Comparison of ENCODE assay signal across 16 cellular contexts in the genomic region with DNA sequence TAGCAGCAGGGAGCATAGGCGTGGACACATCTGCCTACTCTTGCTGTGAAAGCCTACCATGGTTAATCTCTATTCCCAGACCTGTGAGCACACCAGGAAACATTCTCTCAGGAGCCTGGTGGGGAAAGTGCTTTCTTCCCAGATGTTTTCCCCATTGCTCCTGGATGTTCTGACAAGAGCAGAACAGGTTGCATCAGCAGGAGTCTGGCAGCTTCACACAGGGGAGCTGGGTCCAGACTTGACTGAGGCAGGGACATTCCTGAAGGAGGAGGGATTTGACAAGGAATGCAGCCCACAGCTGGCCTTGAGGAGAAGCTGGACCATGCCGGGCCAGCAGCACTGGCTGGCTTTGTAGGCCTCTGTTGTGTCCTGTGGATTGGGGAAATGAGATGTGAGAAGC. TPM values are rescaled to one million over a fixed set of nuclear protein-coding genes. Genes with fewer than 3 reads are reported as not detected.
DNase-seq lines count a peak whose midpoint lies in the region; ATAC-seq and TF ChIP-seq lines count a peak whose summit lies in the region.
"Had no signal": no experiment of that assay in that cellular context is flagged by ENCODE, and none has a peak within 500 bp of the region (broad histone marks: within the 10 kb centered on the region; RNA-seq: fewer than 3 reads in every experiment).

No MANE protein-coding gene starts in this region.

- no peaks in the 10 kb centered on the region for H3K36me3 ChIP-seq in GM23248 (ENCODE audit: low read depth)
- H3K36me3 ChIP-seq in rectal smooth muscle tissue (ENCODE audit: control insufficient read depth, insufficient read depth, low read length), result peaks cover 2% of the 10 kb centered on the region

- H4K20me1 ChIP-seq in GM23248 (ENCODE audit: insufficient read depth), result no peaks in the 10 kb centered on the region

- ATAC-seq in foreskin keratinocyte, result peak; percentile 69
- ATAC-seq: naive thymus-derived CD8-positive, alpha-beta T cell; stimulated activated effector memory CD8-positive, alpha-beta T cell treated with anti-CD3 and anti-CD28 coated beads, Interleukin-12 subunit alpha, Interleukin-12 subunit beta, amount 100 ng/mL, for 72 hours had no signal

- H3K4me2 ChIP-seq in GM23248 (ENCODE audit: unreplicated experiment), result no peak overlapping the region

- H2AFZ ChIP-seq in GM23248, result no peak overlapping the region

- H3K4me3 ChIP-seq in GM23248, result no peak overlapping the region
- H3K4me3 ChIP-seq in rectal smooth muscle tissue (ENCODE audit: low read length), result no peak overlapping the region

- H3K9ac ChIP-seq in GM23248, result no peak overlapping the region
- H3K9ac ChIP-seq in rectal smooth muscle tissue (ENCODE audit: low read length), result no peak overlapping the region

- no peaks in the 10 kb centered on the region for H3K79me2 ChIP-seq in GM23248 (ENCODE audit: insufficient read depth)

- no peaks in the 10 kb centered on the region for H3K27me3 ChIP-seq in GM23248 (replicated peaks; ENCODE audit: insufficient read depth)
- no peaks in the 10 kb centered on the region for H3K27me3 ChIP-seq in foreskin keratinocyte
- no peaks in the 10 kb centered on the region for H3K27me3 ChIP-seq in rectal smooth muscle tissue (ENCODE audit: control insufficient read depth, insufficient read depth, low read length)

- in situ Hi-C loops in GM23248 (cut with MboI), result no loop called here
- in situ Hi-C loops in GM13977 (cut with MboI; ENCODE audit: low pct_unique_long_range_greater_than_20kb, low sequenced_read_pairs, unreplicated experiment), result no loop called here

- DNase-seq in GM23248 (peak; percentile 57), amniotic epithelial cell (ENCODE audit: low read depth) (peak; percentile 82), foreskin keratinocyte (peak; percentile 95 to 98), medulla oblongata (ENCODE audit: extremely low spot score) (no peak), GM13977 (ENCODE audit: low spot score) (no peak)
- no peak for DNase-seq in effector CD8-positive, alpha-beta T cell (lab: John Stamatoyannopoulos, UW)
- DNase-seq in activated CD4-positive, alpha-beta T cell treated with anti-CD3 and anti-CD28 coated beads for 1 hour, result no peak
- DNase-seq: activated CD4-positive, alpha-beta T cell treated with anti-CD3 and anti-CD28 coated beads for 48 hours; DND-41; NCI-H1048; NCI-H774; SW 1271 had no signal

- H3K9me2 ChIP-seq in GM23248 (ENCODE audit: insufficient read depth), result no peaks in the 10 kb centered on the region

- H3K27ac ChIP-seq in GM23248 (no peak overlapping the region), foreskin keratinocyte (peak overlapping the region; percentile 78), rectal smooth muscle tissue (ENCODE audit: low read depth, low read length) (peak overlapping the region; percentile 18)

- WGBS in GM23248 (ENCODE audit: low coverage in 1 of 2, low lambda C conversion rate in 2 of 2, missing lambda C conversion rate in 2 of 2), 2 experiments, result 60 to 69% methylated on average over 2 of the region's 2 CpGs

- H3F3A ChIP-seq in GM23248 (ENCODE audit: insufficient read depth), result no peaks in the 10 kb centered on the region

- H3K9me3 ChIP-seq in GM23248 (ENCODE audit: low read depth), result no peaks in the 10 kb centered on the region

- peak; percentile 13 for TF ChIP-seq CTCF in foreskin keratinocyte (conservative IDR thresholded peaks at IDR 0.05)
- TF ChIP-seq CTCF in GM13977 (IDR thresholded peaks at IDR 0.05; ENCODE audit: extremely low read depth, insufficient read depth, missing control alignments), result no peak

- H3K4me1 ChIP-seq in GM23248 (ENCODE audit: insufficient read depth) (peaks cover 14% of the 10 kb centered on the region), foreskin keratinocyte (peaks cover 39% of the 10 kb centered on the region), rectal smooth muscle tissue (ENCODE audit: control insufficient read depth, insufficient read depth, low read length) (peaks cover 10% of the 10 kb centered on the region)

RNA-seq across cellular contexts. Expression of gene ARTN, which starts 21.0 kb away (rescaled TPM):
- total RNA-seq in GM23248 (2014; rRNA removed; shearing (Covaris generic)), result 0.11 TPM in 1 of 2 replicates, not detected in the other
- polyA plus RNA-seq in GM23248 (2016; fragmentation: Nextera tagmentation; extraction: Ambion mirVana) (not detected in 2 replicates), foreskin keratinocyte (170 and 172 TPM in 2 replicates)
- total RNA-seq in foreskin keratinocyte, result 133 and 138 TPM in 2 replicates
- total RNA-seq: dermis microvascular lymphatic vessel endothelial cell had no signal
- polyA plus RNA-seq: naive thymus-derived CD8-positive, alpha-beta T cell had no signal

RNA-seq across cellular contexts. Expression of gene IPO13, which starts 34.1 kb away (rescaled TPM):
- 29.4 and 35.8 TPM in 2 replicates for total RNA-seq in GM23248 (2014; rRNA removed; shearing (Covaris generic))
- polyA plus RNA-seq in GM23248 (2016; fragmentation: Nextera tagmentation; extraction: Ambion mirVana), result 17.1 and 21.0 TPM in 2 replicates
- total RNA-seq in foreskin keratinocyte, result 30.1 and 32.9 TPM in 2 replicates
- 23.6 and 25.9 TPM in 2 replicates for polyA plus RNA-seq in foreskin keratinocyte

RNA-seq across cellular contexts. Expression of gene DPH2, which starts 57.2 kb away (rescaled TPM):
- 42.9 and 51.1 TPM in 2 replicates for total RNA-seq in GM23248 (2014; rRNA removed; shearing (Covaris generic))
- polyA plus RNA-seq in GM23248 (2016; fragmentation: Nextera tagmentation; extraction: Ambion mirVana) (16.7 and 21.0 TPM in 2 replicates), foreskin keratinocyte (27.1 and 34.1 TPM in 2 replicates)
- 28.5 and 33.3 TPM in 2 replicates for total RNA-seq in foreskin keratinocyte

Comparison
In these comparisons a context has a peak if more than half of its experiments do, and no peak if none do; other contexts are left out.
1. DNase-seq: peak in GM23248 (single experiment), amniotic epithelial cell (single experiment) and foreskin keratinocyte (2 of 2); none in medulla oblongata (single experiment), GM13977 (single experiment), effector CD8-positive, alpha-beta T cell (single experiment) and activated CD4-positive, alpha-beta T cell treated with anti-CD3 and anti-CD28 coated beads for 1 hour (single experiment).
2. RNA of gene ARTN, which starts 21.0 kb away (total RNA-seq): 133 to 138 TPM in foreskin keratinocyte; 0.11 TPM in GM23248; every median in the first group is over 100 times any median in the second.